Comparison of ENCODE assay signal across 14 cellular contexts in the genomic region with DNA sequence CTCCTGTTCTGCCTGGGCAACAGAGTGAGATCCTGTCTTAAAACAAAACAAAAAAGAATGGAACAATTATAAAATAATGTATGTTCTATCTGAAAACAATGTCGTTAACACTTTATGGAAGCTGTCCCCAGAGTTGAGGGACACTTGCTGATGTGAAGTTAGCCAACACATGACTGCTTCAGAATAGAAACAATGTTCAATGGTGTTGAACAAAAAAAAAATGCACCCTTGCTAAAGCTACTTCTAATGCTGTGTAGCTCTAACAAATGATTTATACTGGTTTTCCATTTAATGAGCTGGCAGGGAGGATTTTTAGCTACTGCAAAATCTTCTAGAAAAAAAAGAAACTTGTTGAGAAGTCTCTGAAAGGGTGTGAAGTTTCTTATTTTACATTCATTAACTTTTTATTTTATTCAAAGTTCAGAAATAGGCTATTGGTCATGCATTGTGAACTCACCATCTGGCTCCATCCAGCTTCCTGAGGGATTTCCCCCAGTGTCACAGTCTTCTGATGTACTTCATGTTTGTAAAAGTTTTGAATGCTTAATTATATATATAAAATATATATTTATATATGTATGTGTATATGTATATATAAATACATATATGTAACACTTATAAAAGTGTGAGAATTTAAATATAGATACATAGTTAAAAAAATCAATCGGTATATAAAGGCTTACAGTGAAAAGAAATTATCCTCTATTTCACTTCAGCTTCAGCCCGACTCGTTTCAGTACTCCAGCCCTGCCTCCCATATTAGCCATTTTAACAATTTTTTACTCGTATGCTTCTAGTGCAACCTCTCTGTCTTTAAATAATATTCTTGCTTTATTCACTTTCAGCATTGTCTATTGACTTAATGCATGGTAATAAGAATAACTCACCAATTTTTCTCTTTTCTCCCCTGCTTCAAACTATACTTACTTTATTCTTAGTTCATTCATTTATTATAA. TPM values are rescaled to one million over a fixed set of nuclear protein-coding genes. Genes with fewer than 3 reads are reported as not detected.
DNase-seq lines count a peak whose midpoint lies in the region; ATAC-seq and TF ChIP-seq lines count a peak whose summit lies in the region.
"Had no signal": no experiment of that assay in that cellular context is flagged by ENCODE, and none has a peak within 500 bp of the region (broad histone marks: within the 10 kb centered on the region; RNA-seq: fewer than 3 reads in every experiment).

No MANE protein-coding gene starts in this region.

- no peaks in the 10 kb centered on the region for H3K27me3 ChIP-seq in CD8-positive, alpha-beta T cell (ENCODE audit: insufficient read depth, low read length)
- no peaks in the 10 kb centered on the region for H3K27me3 ChIP-seq in brain microvascular endothelial cell (replicated peaks)
- H3K27me3 ChIP-seq: SJSA1 had no signal

- no peak overlapping the region for H3K4me3 Mint-ChIP-seq in CD8-positive, alpha-beta T cell
- H3K4me3 Mint-ChIP-seq: activated CD8-positive, alpha-beta T cell treated with anti-CD3 and anti-CD28 coated beads, Interleukin-2, amount 10 ng/mL, durations not matched to agents 7 days and 5 days; type B pancreatic cell had no signal

- no peaks in the 10 kb centered on the region for H3K36me3 ChIP-seq in CD8-positive, alpha-beta T cell (ENCODE audit: insufficient read depth, low read length)
- H3K36me3 ChIP-seq in brain microvascular endothelial cell (replicated peaks) = no peaks in the 10 kb centered on the region

- in situ Hi-C loops in brain microvascular endothelial cell (cut with HindIII; ENCODE audit: low pct_ligation_motif_present, low sequenced_read_pairs) = no loop called here

- H3K4me1 Mint-ChIP-seq in CD8-positive, alpha-beta T cell (ENCODE audit: low read depth) = no peaks in the 10 kb centered on the region

- POLR2A ChIA-PET in CD8-positive, alpha-beta T cell (lab: Charles Lee) = no interaction called here

- no peak overlapping the region for H3K27ac ChIP-seq in CD8-positive, alpha-beta T cell (ENCODE audit: low read depth, low read length)
- H3K27ac ChIP-seq in brain microvascular endothelial cell = no peak overlapping the region
- H3K27ac ChIP-seq: SJSA1 had no signal

- TF ChIP-seq CTCF in CD8-positive, alpha-beta T cell (IDR thresholded peaks at IDR 0.05) = no peak
- no peak for TF ChIP-seq CTCF in brain microvascular endothelial cell (IDR thresholded peaks at IDR 0.05; ENCODE audit: low read depth, low read length, missing control alignments)

- peak; percentile 61 to 66 for DNase-seq in lung microvascular endothelial cell (ENCODE audit: low read depth in 2 of 2)
- no peak for DNase-seq in activated CD8-positive, alpha-beta memory T cell treated with anti-CD3 and anti-CD28 coated beads for 24 hours
- no peak for DNase-seq in CD8-positive, alpha-beta T cell
- no peak for DNase-seq in MV-4-11 (lab: John Stamatoyannopoulos, UW)
- no peak for DNase-seq in brain microvascular endothelial cell
- DNase-seq: activated CD8-positive, alpha-beta T cell treated with anti-CD3 and anti-CD28 coated beads, Interleukin-2, amount 10 ng/mL, durations not matched to agents 7 days and 5 days; DND-41; foreskin melanocyte; stimulated activated CD4-positive, alpha-beta T cell treated with anti-CD3 and anti-CD28 coated beads, Interleukin-2, amount 100 ng/mL, for 24 hours had no signal

- H3K9me3 Mint-ChIP-seq in CD8-positive, alpha-beta T cell = no peaks in the 10 kb centered on the region
- H3K9me3 Mint-ChIP-seq: type B pancreatic cell had no signal

- CTCF ChIA-PET in CD8-positive, alpha-beta T cell (lab: Charles Lee) = no interaction called here

- ATAC-seq in GM18519 (IDR thresholded peaks at IDR 0.05; ENCODE audit: low FRiP score, unreplicated experiment) = peak; percentile 68
- peak; percentile 79 for ATAC-seq in GM21737 (IDR thresholded peaks at IDR 0.05; ENCODE audit: unreplicated experiment)
- peak; percentile 91 for ATAC-seq in HG03432 (IDR thresholded peaks at IDR 0.05; ENCODE audit: unreplicated experiment)
- ATAC-seq in CD8-positive, alpha-beta T cell = no peak
- ATAC-seq: activated CD8-positive, alpha-beta T cell treated with anti-CD3 and anti-CD28 coated beads, Interleukin-2, amount 10 ng/mL, durations not matched to agents 7 days and 5 days had no signal

- H3K27me3 Mint-ChIP-seq in CD8-positive, alpha-beta T cell (ENCODE audit: low read depth) = no peaks in the 10 kb centered on the region
- H3K27me3 Mint-ChIP-seq: type B pancreatic cell had no signal

- H3K27ac Mint-ChIP-seq in CD8-positive, alpha-beta T cell = no peak overlapping the region
- H3K27ac Mint-ChIP-seq: activated CD8-positive, alpha-beta T cell treated with anti-CD3 and anti-CD28 coated beads, Interleukin-2, amount 10 ng/mL, durations not matched to agents 7 days and 5 days; type B pancreatic cell had no signal

- H3K4me1 ChIP-seq in CD8-positive, alpha-beta T cell (ENCODE audit: insufficient read depth, low read length) = no peaks in the 10 kb centered on the region

- no peaks in the 10 kb centered on the region for H3K36me3 Mint-ChIP-seq in CD8-positive, alpha-beta T cell
- H3K36me3 Mint-ChIP-seq: type B pancreatic cell had no signal

- intact Hi-C loops in CD8-positive, alpha-beta T cell (cut with DNase I, micrococcal nuclease) = no loop called here

- H3K9me3 ChIP-seq in CD8-positive, alpha-beta T cell (ENCODE audit: low read length) = no peaks in the 10 kb centered on the region
- H3K9me3 ChIP-seq: SJSA1 had no signal

- no peak overlapping the region for H3K4me3 ChIP-seq in CD8-positive, alpha-beta T cell (ENCODE audit: low read depth, low read length)
- H3K4me3 ChIP-seq in brain microvascular endothelial cell (ENCODE audit: low read depth, low read length) = no peak overlapping the region
- H3K4me3 ChIP-seq: SJSA1 had no signal

RNA-seq across cellular contexts. Expression of a gene that starts 35.0 kb away (rescaled TPM):
- total RNA-seq in lung microvascular endothelial cell = 0.79 and 5.0 TPM in 2 replicates
- total RNA-seq in CD8-positive, alpha-beta T cell = under 1 TPM; 0.89 to 0.95 TPM

Comparison
In these comparisons a context has a peak if more than half of its experiments do, and no peak if none do; other contexts are left out.
1. DNase-seq: peak in lung microvascular endothelial cell (2 of 2); none in activated CD8-positive, alpha-beta memory T cell treated with anti-CD3 and anti-CD28 coated beads for 24 hours (single experiment), CD8-positive, alpha-beta T cell (0 of 7), MV-4-11 (single experiment) and brain microvascular endothelial cell (single experiment).